19 cellular contexts compared by ENCODE assay signal in genomic region chr2:1968988-1969700, GRCh38.
DNase-seq lines count a peak whose midpoint lies in the region; ATAC-seq and TF ChIP-seq lines count a peak whose summit lies in the region.
"Had no signal": no experiment of that assay in that cellular context is flagged by ENCODE, and none has a peak within 500 bp of the region (broad histone marks: within the 10 kb centered on the region; RNA-seq: fewer than 3 reads in every experiment).

No MANE protein-coding gene starts in this region.

- no peak overlapping the region for H3K27ac ChIP-seq in left ventricle myocardium inferior (replicated peaks)
- H3K27ac ChIP-seq in cingulate gyrus (ENCODE audit: low read depth, low read length), result peak overlapping the region; percentile 72
- no peak overlapping the region for H3K27ac ChIP-seq in neuronal stem cell (replicated peaks; ENCODE audit: low read length)

- H3K36me3 Mint-ChIP-seq in activated naive CD4-positive, alpha-beta T cell treated with anti-CD3 and anti-CD28 coated beads, Interleukin-2, amount 10 ng/mL, durations not matched to agents 7 days and 5 days, result no peaks in the 10 kb centered on the region
- H3K36me3 Mint-ChIP-seq: CD4-positive, alpha-beta memory T cell had no signal

- no peak overlapping the region for H3K27ac Mint-ChIP-seq in activated naive CD4-positive, alpha-beta T cell treated with anti-CD3 and anti-CD28 coated beads, Interleukin-2, amount 10 ng/mL, durations not matched to agents 7 days and 5 days
- H3K27ac Mint-ChIP-seq: B cell; CD4-positive, alpha-beta memory T cell had no signal

- no peak for ATAC-seq in HG03571 (IDR thresholded peaks at IDR 0.05; ENCODE audit: unreplicated experiment)

- no CpG with 5 or more reads among the region's 17 CpGs for WGBS in neuronal stem cell (ENCODE audit: extremely low coverage in 2 of 2, insufficient read length in 2 of 2, insufficient replicate concordance in 1 of 2), 2 donors

- no peaks in the 10 kb centered on the region for H3K4me1 ChIP-seq in left ventricle myocardium inferior
- H3K4me1 ChIP-seq in neuronal stem cell (ENCODE audit: control insufficient read depth in 2 of 2, insufficient read depth in 1 of 2, low read depth in 1 of 2, low read length in 2 of 2), result peaks cover 0 to 15% of the 10 kb centered on the region in 2 donors
- H3K4me1 ChIP-seq: HAP-1 had no signal

- H3K14ac ChIP-seq in neuronal stem cell (ENCODE audit: low read length), result no peak overlapping the region

- DNase-seq in cardiac septum (ENCODE audit: low spot score) (peak; percentile 26), left ventricle myocardium inferior (no peak), neuronal stem cell (ENCODE audit: low spot score) (no peak), SKM-1 (lab: John Stamatoyannopoulos, UW; ENCODE audit: unreplicated experiment) (no peak)
- no peak for DNase-seq in activated naive CD4-positive, alpha-beta T cell treated with anti-CD3 and anti-CD28 coated beads, Interleukin-2, amount 10 ng/mL, durations not matched to agents 7 days and 5 days
- DNase-seq in activated CD4-positive, alpha-beta T cell treated with anti-CD3 and anti-CD28 coated beads for 1 hour, result no peak
- DNase-seq: 8988T; CD4-positive, alpha-beta memory T cell; DMS153; GF-D8; NCI-H1105; NCI-H187; NCI-H2107; NCI-H524; SHP77 had no signal

- no peak for TF ChIP-seq CTCF in left ventricle myocardium inferior (IDR thresholded peaks at IDR 0.05; ENCODE audit: borderline replicate concordance)

- H2BK15ac ChIP-seq in neuronal stem cell (ENCODE audit: low read length), result peak overlapping the region; percentile 59

- H3K9me3 ChIP-seq in left ventricle myocardium inferior (replicated peaks), result no peaks in the 10 kb centered on the region
- H3K9me3 ChIP-seq in neuronal stem cell (replicated peaks in 1 of 2; ENCODE audit: control insufficient read depth in 2 of 2, insufficient read depth in 1 of 2, low read depth in 1 of 2, low read length in 2 of 2), result no peaks in the 10 kb centered on the region
- H3K9me3 ChIP-seq: HAP-1 had no signal

- H3K9me3 Mint-ChIP-seq in activated naive CD4-positive, alpha-beta T cell treated with anti-CD3 and anti-CD28 coated beads, Interleukin-2, amount 10 ng/mL, durations not matched to agents 7 days and 5 days, result no peaks in the 10 kb centered on the region

- H2BK120ac ChIP-seq in neuronal stem cell (ENCODE audit: low read depth, low read length), result no peak overlapping the region

- no peaks in the 10 kb centered on the region for H3K27me3 ChIP-seq in left ventricle myocardium inferior (ENCODE audit: low read depth)
- no peaks in the 10 kb centered on the region for H3K27me3 ChIP-seq in neuronal stem cell (ENCODE audit: control insufficient read depth in 3 of 3, insufficient read depth in 3 of 3, low read depth in 1 of 3, low read length in 3 of 3)

- H2AK5ac ChIP-seq in neuronal stem cell (ENCODE audit: low read depth, low read length), result peak overlapping the region; percentile 14

- CTCF ChIA-PET in activated naive CD4-positive, alpha-beta T cell treated with anti-CD3 and anti-CD28 coated beads, Interleukin-2, amount 10 ng/mL, durations not matched to agents 7 days and 5 days (lab: Charles Lee), result interaction anchor here (0.9 kb wide), 1 partner anchor 71 kb away, joined by 3 read pairs; no protein-coding TSS in a partner anchor

- no peak overlapping the region for H3K23ac ChIP-seq in neuronal stem cell (ENCODE audit: low read depth, low read length, poor library complexity)

- no peak overlapping the region for H3K4me2 ChIP-seq in neuronal stem cell (ENCODE audit: insufficient read depth, low read length, poor library complexity, severe bottlenecking)

- H2AFZ ChIP-seq in neuronal stem cell (ENCODE audit: low read length), result no peak overlapping the region

- H3K4ac ChIP-seq in neuronal stem cell (ENCODE audit: low read length), result no peak overlapping the region

- no peak overlapping the region for H4K91ac ChIP-seq in neuronal stem cell (ENCODE audit: low read depth, low read length, poor library complexity)

- H4K8ac ChIP-seq in neuronal stem cell (ENCODE audit: low read depth, low read length), result no peak overlapping the region

- peak overlapping the region; percentile 34 for H3K9ac ChIP-seq in neuronal stem cell (ENCODE audit: low read depth, low read length, poor library complexity)

- H3K36me3 ChIP-seq in left ventricle myocardium inferior (no peaks in the 10 kb centered on the region), neuronal stem cell (replicated peaks in 1 of 2; ENCODE audit: control insufficient read depth in 2 of 2, insufficient read depth in 2 of 2, low read length in 2 of 2) (no peaks in the 10 kb centered on the region)
- H3K36me3 ChIP-seq: HAP-1 had no signal

- intact Hi-C loops in cardiac septum (cut with DNase I) (no loop called here), left ventricle myocardium inferior (cut with micrococcal nuclease) (no loop called here)

- H3K18ac ChIP-seq in neuronal stem cell (ENCODE audit: low read length), result peak overlapping the region; percentile 87

- H2BK12ac ChIP-seq in neuronal stem cell (ENCODE audit: low read length), result no peak overlapping the region

- H2BK5ac ChIP-seq in neuronal stem cell (ENCODE audit: low read length), result no peak overlapping the region

- H3K4me3 ChIP-seq in left ventricle myocardium inferior, result no peak overlapping the region
- H3K4me3 ChIP-seq in neuronal stem cell (ENCODE audit: low read length in 2 of 2), result no peak overlapping the region
- H3K4me3 ChIP-seq: HAP-1 had no signal

- peaks cover 9% of the 10 kb centered on the region for H3K27me3 Mint-ChIP-seq in activated naive CD4-positive, alpha-beta T cell treated with anti-CD3 and anti-CD28 coated beads, Interleukin-2, amount 10 ng/mL, durations not matched to agents 7 days and 5 days
- H3K27me3 Mint-ChIP-seq: B cell had no signal

- H3K4me1 Mint-ChIP-seq in activated naive CD4-positive, alpha-beta T cell treated with anti-CD3 and anti-CD28 coated beads, Interleukin-2, amount 10 ng/mL, durations not matched to agents 7 days and 5 days, result no peaks in the 10 kb centered on the region
- H3K4me1 Mint-ChIP-seq: B cell; CD4-positive, alpha-beta memory T cell had no signal

- no peaks in the 10 kb centered on the region for H3K79me1 ChIP-seq in neuronal stem cell (ENCODE audit: low read depth, low read length)

- no peak overlapping the region for H3K4me3 Mint-ChIP-seq in activated naive CD4-positive, alpha-beta T cell treated with anti-CD3 and anti-CD28 coated beads, Interleukin-2, amount 10 ng/mL, durations not matched to agents 7 days and 5 days
- H3K4me3 Mint-ChIP-seq: B cell; CD4-positive, alpha-beta memory T cell had no signal
